ENCODE assay signal across 10 cellular contexts in genomic region chr2:42098571-42099430, GRCh38. TPM values are rescaled to one million over a fixed set of nuclear protein-coding genes. Genes with fewer than 3 reads are reported as not detected.
DNase-seq lines count a peak whose midpoint lies in the region; ATAC-seq, FAIRE-seq and TF ChIP-seq lines count a peak whose summit lies in the region.
"Had no signal": no experiment of that assay in that cellular context is flagged by ENCODE, and none has a peak within 500 bp of the region (broad histone marks: within the 10 kb centered on the region; RNA-seq: fewer than 3 reads in every experiment).

No MANE protein-coding gene starts in this region.

- TF ChIP-seq CTCF in GM12878 (IDR thresholded peaks at IDR 0.05 in 2 of 3, conservative IDR thresholded peaks at IDR 0.05 in 1 of 3; ENCODE audit: control insufficient read depth in 2 of 3, extremely low read depth in 1 of 3, insufficient read depth in 1 of 3, low read depth in 3 of 3, low read length in 3 of 3) (peak in 1 of 3 experiments; percentile 21; a peak in 3 of 6 replicates), mucosa of descending colon (IDR thresholded peaks at IDR 0.05) (no peak), upper lobe of right lung (IDR thresholded peaks at IDR 0.05) (no peak)

- RAD21 ChIA-PET in GM12878 (lab: Charles Lee; ENCODE audit: unreplicated experiment) = interaction anchor here (0.8 to 7.2 kb wide), 12 partner anchors 9 to 230 kb away, joined by 3 to 64 read pairs (median 4); no protein-coding TSS in a partner anchor

- CTCF ChIA-PET in GM12878 (lab: Yijun Ruan, JAX) = interaction anchor here (0.7 to 11.9 kb wide), 9 partner anchors 29 to 232 kb away, joined by 3 to 186 read pairs (median 5); no protein-coding TSS in a partner anchor

- SMC1A ChIA-PET in GM12878 (lab: Charles Lee; ENCODE audit: uncharacterized antibody, unreplicated experiment) = interaction anchor here (0.6 to 7.5 kb wide), 18 partner anchors 12 to 230 kb away, joined by 3 to 95 read pairs (median 6); no protein-coding TSS in a partner anchor

- BruUV-seq in GM12878 (replicated peaks; lab: Mats Ljungman, UMichigan) = no TSS peak

- H3K9me3 ChIP-seq in GM12878 (replicated peaks; ENCODE audit: control insufficient read depth, insufficient read depth, low read length) (no peaks in the 10 kb centered on the region; the same call in 2 of the 3 replicates), mucosa of descending colon (no peaks in the 10 kb centered on the region), upper lobe of right lung (no peaks in the 10 kb centered on the region)
- H3K9me3 ChIP-seq: SJSA1 had no signal

- in situ Hi-C loops in GM12878 (cut with MboI) = loop anchor here (5.0 to 10.0 kb wide), 3 partner anchors 98 to 228 kb away; no protein-coding TSS in a partner anchor

- H3K27me3 Mint-ChIP-seq in activated naive CD4-positive, alpha-beta T cell treated with anti-CD3 and anti-CD28 coated beads, Interleukin-2, amount 50 U/mL, for 24 hours = no peaks in the 10 kb centered on the region

- peaks cover 4% of the 10 kb centered on the region for H3K36me3 Mint-ChIP-seq in activated naive CD4-positive, alpha-beta T cell treated with anti-CD3 and anti-CD28 coated beads, Interleukin-2, amount 50 U/mL, for 24 hours
- H3K36me3 Mint-ChIP-seq in activated naive CD4-positive, alpha-beta T cell treated with anti-CD3 and anti-CD28 coated beads, Interleukin-2, amount 50 U/mL, for 72 hours = peaks cover 6 to 24% of the 10 kb centered on the region in 2 donors

- H3K27ac Mint-ChIP-seq in activated naive CD4-positive, alpha-beta T cell treated with anti-CD3 and anti-CD28 coated beads, Interleukin-2, amount 50 U/mL, for 24 hours = peak overlapping the region; percentile 43
- H3K27ac Mint-ChIP-seq in activated naive CD4-positive, alpha-beta T cell treated with anti-CD3 and anti-CD28 coated beads, Interleukin-2, amount 50 U/mL, for 72 hours = peak overlapping the region in 1 of 2 donors; percentile 18

- peak; percentile 56 for TF ChIP-seq RAD21 in GM12878 (IDR thresholded peaks at IDR 0.05; ENCODE audit: insufficient read depth, low read depth, low read length)

- peaks cover 6% of the 10 kb centered on the region for H3K9me3 Mint-ChIP-seq in activated naive CD4-positive, alpha-beta T cell treated with anti-CD3 and anti-CD28 coated beads, Interleukin-2, amount 50 U/mL, for 24 hours
- H3K9me3 Mint-ChIP-seq in activated naive CD4-positive, alpha-beta T cell treated with anti-CD3 and anti-CD28 coated beads, Interleukin-2, amount 50 U/mL, for 72 hours = peaks cover 5 to 12% of the 10 kb centered on the region in 2 donors

- H3K36me3 ChIP-seq in GM12878 (ENCODE audit: control insufficient read depth in 2 of 2, insufficient read depth in 2 of 2, low read length in 1 of 2) (no peaks in the 10 kb centered on the region), mucosa of descending colon (ENCODE audit: low read depth) (no peaks in the 10 kb centered on the region), upper lobe of right lung (no peaks in the 10 kb centered on the region)
- H3K36me3 ChIP-seq: SJSA1 had no signal

- H3K27ac ChIP-seq in GM12878 (ENCODE audit: control insufficient read depth, insufficient read depth) (peak overlapping the region; percentile 48), upper lobe of right lung (peak overlapping the region; percentile 73)
- H3K27ac ChIP-seq: SJSA1 had no signal

- peak overlapping the region; percentile 5; the same call in 1 of the 2 replicates for H3K9ac ChIP-seq in GM12878 (ENCODE audit: control insufficient read depth, insufficient read depth, low read length)

- H3K27me3 ChIP-seq in GM12878 (replicated peaks in 1 of 2; ENCODE audit: control insufficient read depth in 2 of 2, insufficient read depth in 2 of 2, low read length in 1 of 2) = no peaks in the 10 kb centered on the region
- no peaks in the 10 kb centered on the region for H3K27me3 ChIP-seq in upper lobe of right lung
- H3K27me3 ChIP-seq: SJSA1 had no signal

- H3K4me3 Mint-ChIP-seq in activated naive CD4-positive, alpha-beta T cell treated with anti-CD3 and anti-CD28 coated beads, Interleukin-2, amount 50 U/mL, for 24 hours = no peak overlapping the region

- POLR2A ChIA-PET in GM12878 (lab: Charles Lee) = interaction anchor here (1.0 to 2.1 kb wide), 4 partner anchors 73 to 97 kb away, joined by 3 to 6 read pairs (median 6); no protein-coding TSS in a partner anchor

- no peak for TF ChIP-seq POLR2A in GM12878 (IDR thresholded peaks at IDR 0.05; ENCODE audit: low read depth, low read length)

- DNase-seq in activated naive CD4-positive, alpha-beta T cell treated with anti-CD3 and anti-CD28 coated beads, Interleukin-2, amount 50 U/mL, for 72 hours (ENCODE audit: low spot score in 2 of 2) = no peak
- no peak for DNase-seq in GM12878 (ENCODE audit: low read depth, low spot score)
- no peak for DNase-seq in mucosa of descending colon
- DNase-seq in upper lobe of right lung = peak; percentile 71

- no peak overlapping the region for H3K4me3 ChIP-seq in GM12878
- H3K4me3 ChIP-seq in mucosa of descending colon = no peak overlapping the region
- no peak overlapping the region for H3K4me3 ChIP-seq in upper lobe of right lung
- H3K4me3 ChIP-seq: SJSA1 had no signal

- peak overlapping the region; percentile 49 for H3K4me2 ChIP-seq in GM12878 (ENCODE audit: control insufficient read depth, insufficient read depth)

- intact Hi-C loops in GM12878 (cut with micrococcal nuclease; ENCODE audit: unreplicated experiment) (no loop called here), mucosa of descending colon (cut with DNase I, micrococcal nuclease) (loop anchor here (5.0 to 10.0 kb wide), 3 partner anchors 136 to 226 kb away; no protein-coding TSS in a partner anchor), upper lobe of right lung (cut with DNase I) (loop anchor here (10.0 kb wide), 1 partner anchor 236 kb away; no protein-coding TSS in a partner anchor)

- H3K4me1 Mint-ChIP-seq in activated naive CD4-positive, alpha-beta T cell treated with anti-CD3 and anti-CD28 coated beads, Interleukin-2, amount 50 U/mL, for 24 hours = peaks cover 57% of the 10 kb centered on the region

- no peak for FAIRE-seq in GM12878 (lab: Jason Lieb, UNC)
- FAIRE-seq: colon had no signal

- peaks cover 2% of the 10 kb centered on the region; the same call in 1 of the 2 replicates for H3K79me2 ChIP-seq in GM12878 (ENCODE audit: control insufficient read depth, insufficient read depth, low read length)

- peaks cover 60% of the 10 kb centered on the region for H3K4me1 ChIP-seq in GM12878 (ENCODE audit: control insufficient read depth, insufficient read depth, low read length)
- peaks cover 5% of the 10 kb centered on the region for H3K4me1 ChIP-seq in mucosa of descending colon (ENCODE audit: low read depth)
- peaks cover 37% of the 10 kb centered on the region for H3K4me1 ChIP-seq in upper lobe of right lung

- no peak for ATAC-seq in activated naive CD4-positive, alpha-beta T cell treated with anti-CD3 and anti-CD28 coated beads, Interleukin-2, amount 50 U/mL, for 72 hours
- ATAC-seq in GM12878 (peak; percentile 5; the same call in 2 of the 3 replicates), mucosa of descending colon (peak; percentile 2), upper lobe of right lung (peak; percentile 53), GM21447 (IDR thresholded peaks at IDR 0.05; ENCODE audit: unreplicated experiment) (no peak), HG02852 (IDR thresholded peaks at IDR 0.05; ENCODE audit: unreplicated experiment) (no peak), HG02885 (IDR thresholded peaks at IDR 0.05; ENCODE audit: poor library complexity, unreplicated experiment) (no peak)

- no peaks in the 10 kb centered on the region for H4K20me1 ChIP-seq in GM12878 (ENCODE audit: control insufficient read depth, insufficient read depth)

- TF ChIP-seq EP300 in GM12878 (IDR thresholded peaks at IDR 0.05; ENCODE audit: borderline replicate concordance in 1 of 2, control insufficient read depth in 1 of 2, low read depth in 2 of 2, low read length in 2 of 2) = no peak; a peak in 1 of 4 replicates

- WGBS in GM12878 (ENCODE audit: insufficient coverage, insufficient replicate concordance, low lambda C conversion rate, missing lambda C conversion rate) = 29% methylated on average over 9 of the region's 9 CpGs

- peak overlapping the region; percentile 3 for H2AFZ ChIP-seq in GM12878 (ENCODE audit: control insufficient read depth, low read depth, low read length)

TF ChIP-seq in GM12878, 131 proteins besides CTCF, POLR2A, EP300 and RAD21 (continues in another document):
- TF ChIP-seq SMC3 (IDR thresholded peaks at IDR 0.05; ENCODE audit: borderline replicate concordance, low read length) (peak; percentile 30; the same call in 1 of the 2 replicates), ETV6 (conservative IDR thresholded peaks at IDR 0.05 in 1 of 2, IDR thresholded peaks at IDR 0.05 in 1 of 2; ENCODE audit: borderline replicate concordance in 1 of 2, low read depth in 1 of 2) (peak in 1 of 2 experiments; percentile 75; a peak in 2 of 4 replicates), CHD2 (IDR thresholded peaks at IDR 0.05; ENCODE audit: borderline replicate concordance, low read depth, low read length) (0 out of 2 replicates have a peak, but pooled peaks have one; percentile 6), LARP7 (IDR thresholded peaks at IDR 0.05) (0 out of 2 replicates have a peak, but pooled peaks have one; percentile 31), SRF (IDR thresholded peaks at IDR 0.05; ENCODE audit: low read depth in 2 of 2, low read length in 2 of 2) (no peak), DPF2 (IDR thresholded peaks at IDR 0.05) (peak; percentile 36; the same call in 1 of the 2 replicates)

RNA-seq across cellular contexts. Expression of gene PKDCC, which starts 51.0 kb away (rescaled TPM):
- not detected for total RNA-seq in activated naive CD4-positive, alpha-beta T cell treated with anti-CD3 and anti-CD28 coated beads, Interleukin-2, amount 50 U/mL, for 72 hours
- not detected in 2 replicates for total RNA-seq in GM12878 (2013; cell fraction: nucleolus; rRNA removed)
- 4.9 and 5.9 TPM in 2 replicates for total RNA-seq in GM12878 (2014; rRNA removed)
- total RNA-seq in GM12878 (2014; rRNA removed; fragmentation: Illumina TruSeq; extraction: Trizol) = 4.2 and 5.2 TPM in 2 replicates
- 4.3 TPM in 2 replicates for total RNA-seq in GM12878 (2021)
- polyA plus RNA-seq in GM12878 (2011; ENCODE audit: low read depth) = 1.6 TPM
- 0.24 TPM in 1 of 2 replicates, not detected in the other for polyA plus RNA-seq in GM12878 (2011; rRNA removed)
- 0.17 TPM in 1 of 2 replicates, not detected in the other for polyA plus RNA-seq in GM12878 (2011; cell fraction: cytosol; rRNA removed)
- polyA plus RNA-seq in GM12878 (2011; cell fraction: nucleus; rRNA removed) = 0.46 and 0.51 TPM in 2 replicates
- polyA plus RNA-seq in GM12878 (2012) = 1.8 and 3.6 TPM in 2 replicates
- 4.0 and 5.6 TPM in 2 replicates for polyA plus RNA-seq in GM12878 (2014; fragmentation: Illumina TruSeq; extraction: Trizol)
- under 1 TPM; 0.13 to 0.16 TPM for polyA plus RNA-seq in GM12878 (2014; fragmentation: Nextera tagmentation; extraction: Ambion mirVana)
- 7.1 and 10.2 TPM in 2 replicates for polyA plus RNA-seq in GM12878 (2014; rRNA removed)
- polyA plus RNA-seq in GM12878 (2016; fragmentation: Nextera tagmentation; extraction: Ambion mirVana) = under 1 TPM; 0.15 to 0.25 TPM
- not detected in 2 replicates for polyA minus RNA-seq in GM12878 (2011; rRNA and poly(A)+ RNA removed)
- not detected in 2 replicates for polyA minus RNA-seq in GM12878 (2011; cell fraction: cytosol; rRNA and poly(A)+ RNA removed)
- 0.77 TPM in 1 of 2 replicates, not detected in the other for polyA minus RNA-seq in GM12878 (2011; cell fraction: nucleus; rRNA and poly(A)+ RNA removed)
- 10 to 100 TPM; 79.3 to 88.8 (median 80.7) TPM for total RNA-seq in mucosa of descending colon
- 65.5 TPM for total RNA-seq in upper lobe of right lung

Comparison
In these comparisons a context has a peak if more than half of its experiments do, and no peak if none do; other contexts are left out.
1. ATAC-seq: peak in GM12878 (single experiment), mucosa of descending colon (single experiment) and upper lobe of right lung (single experiment); none in activated naive CD4-positive, alpha-beta T cell treated with anti-CD3 and anti-CD28 coated beads, Interleukin-2, amount 50 U/mL, for 72 hours (0 of 2), GM21447 (single experiment), HG02852 (single experiment) and HG02885 (single experiment).